Comparison of ENCODE assay signal across 13 cellular contexts in the genomic region with DNA sequence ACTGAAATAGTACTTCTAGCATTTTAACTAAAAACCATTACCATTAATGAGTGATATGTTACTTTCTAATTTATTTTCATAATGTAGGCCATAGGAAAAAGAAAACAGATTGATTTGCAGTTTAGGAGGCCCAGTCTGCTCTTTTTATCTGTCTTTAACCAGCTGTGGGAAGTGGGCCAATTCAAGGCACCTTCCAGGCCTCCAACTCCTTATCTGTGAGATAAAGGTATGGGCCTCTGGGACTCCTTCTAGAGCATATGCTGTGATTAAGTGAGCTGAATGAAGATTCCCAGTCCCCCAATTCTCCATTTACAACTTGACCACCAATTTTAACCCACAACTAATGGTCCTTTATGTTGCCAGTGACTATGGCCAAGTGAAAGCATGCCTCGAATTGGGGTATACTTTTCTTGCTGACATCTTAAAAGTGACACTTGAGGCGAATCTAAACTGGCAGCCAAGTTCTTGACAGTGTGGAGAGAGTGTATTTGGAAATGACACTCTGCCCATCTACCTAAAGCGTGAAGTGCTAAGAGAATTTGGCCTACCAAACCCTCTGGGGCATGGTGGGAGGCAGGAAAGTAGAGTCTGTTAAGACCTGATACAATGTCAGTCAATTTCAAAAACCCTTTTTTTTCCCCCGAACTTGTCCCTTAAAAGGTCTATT.
DNase-seq lines count a peak whose midpoint lies in the region; ATAC-seq and TF ChIP-seq lines count a peak whose summit lies in the region.
"Had no signal": no experiment of that assay in that cellular context is flagged by ENCODE, and none has a peak within 500 bp of the region (broad histone marks: within the 10 kb centered on the region; RNA-seq: fewer than 3 reads in every experiment).

No MANE protein-coding gene starts in this region.

- H3K27me3 Mint-ChIP-seq in activated T-cell treated with anti-CD3 and anti-CD28 coated beads, Interleukin-2, amount 50 U/mL, for 24 hours = no peaks in the 10 kb centered on the region
- H3K27me3 Mint-ChIP-seq in stimulated activated naive CD8-positive, alpha-beta T cell treated with anti-CD3 and anti-CD28 coated beads, Interleukin-15, amount 100 ng/mL, for 72 hours = no peaks in the 10 kb centered on the region

- H3K36me3 Mint-ChIP-seq in activated T-cell treated with anti-CD3 and anti-CD28 coated beads, Interleukin-2, amount 50 U/mL, for 24 hours (ENCODE audit: low read depth) = peaks cover 31% of the 10 kb centered on the region

- no peaks in the 10 kb centered on the region for H3K9me3 Mint-ChIP-seq in activated T-cell treated with anti-CD3 and anti-CD28 coated beads, Interleukin-2, amount 50 U/mL, for 24 hours
- H3K9me3 Mint-ChIP-seq in stimulated activated naive CD8-positive, alpha-beta T cell treated with anti-CD3 and anti-CD28 coated beads, Interleukin-15, amount 100 ng/mL, for 72 hours = no peaks in the 10 kb centered on the region
- H3K9me3 Mint-ChIP-seq: activated naive CD4-positive, alpha-beta T cell treated with anti-CD3 and anti-CD28 coated beads for 36 hours; nephron progenitor cell had no signal

- in situ Hi-C loops in brain microvascular endothelial cell (cut with HindIII; ENCODE audit: low pct_ligation_motif_present, low sequenced_read_pairs) = no loop called here

- no peak overlapping the region for H3K4me3 ChIP-seq in body of pancreas
- no peak overlapping the region for H3K4me3 ChIP-seq in brain microvascular endothelial cell (ENCODE audit: low read depth, low read length)

- no peaks in the 10 kb centered on the region for H3K9me3 ChIP-seq in body of pancreas

- peaks cover 42% of the 10 kb centered on the region for H3K4me1 ChIP-seq in body of pancreas

- ATAC-seq in HG03354 (IDR thresholded peaks at IDR 0.05; ENCODE audit: poor library complexity, severe bottlenecking, unreplicated experiment) = peak; percentile 31
- ATAC-seq in body of pancreas = no peak
- ATAC-seq in stimulated activated naive CD8-positive, alpha-beta T cell treated with anti-CD3 and anti-CD28 coated beads, Interleukin-15, amount 100 ng/mL, for 72 hours = peak; percentile 8
- ATAC-seq in GM19035 (IDR thresholded peaks at IDR 0.05; ENCODE audit: unreplicated experiment) = no peak
- no peak for ATAC-seq in HG02623 (IDR thresholded peaks at IDR 0.05; ENCODE audit: unreplicated experiment)

- intact Hi-C loops in body of pancreas (cut with DNase I) = no loop called here

- H3K27me3 ChIP-seq in body of pancreas = no peaks in the 10 kb centered on the region
- no peaks in the 10 kb centered on the region for H3K27me3 ChIP-seq in brain microvascular endothelial cell (replicated peaks)

- H3K4me1 Mint-ChIP-seq in activated T-cell treated with anti-CD3 and anti-CD28 coated beads, Interleukin-2, amount 50 U/mL, for 24 hours (ENCODE audit: low read depth) = peaks cover 52% of the 10 kb centered on the region
- H3K4me1 Mint-ChIP-seq in stimulated activated naive CD8-positive, alpha-beta T cell treated with anti-CD3 and anti-CD28 coated beads, Interleukin-15, amount 100 ng/mL, for 72 hours = peaks cover 33% of the 10 kb centered on the region

- TF ChIP-seq POLR2A in body of pancreas (IDR thresholded peaks at IDR 0.05) = no peak

- H3K36me3 ChIP-seq in body of pancreas (replicated peaks in 1 of 2; ENCODE audit: insufficient read depth in 1 of 2, low read depth in 2 of 2) (no peaks in the 10 kb centered on the region), brain microvascular endothelial cell (replicated peaks) (peaks cover 4% of the 10 kb centered on the region)

- TF ChIP-seq CTCF in body of pancreas (IDR thresholded peaks at IDR 0.05) = no peak
- TF ChIP-seq CTCF in brain microvascular endothelial cell (IDR thresholded peaks at IDR 0.05; ENCODE audit: low read depth, low read length, missing control alignments) = no peak

- H3K4me3 Mint-ChIP-seq in activated T-cell treated with anti-CD3 and anti-CD28 coated beads, Interleukin-2, amount 50 U/mL, for 24 hours = no peak overlapping the region
- H3K4me3 Mint-ChIP-seq in stimulated activated naive CD8-positive, alpha-beta T cell treated with anti-CD3 and anti-CD28 coated beads, Interleukin-15, amount 100 ng/mL, for 72 hours = no peak overlapping the region
- H3K4me3 Mint-ChIP-seq: activated naive CD4-positive, alpha-beta T cell treated with anti-CD3 and anti-CD28 coated beads for 36 hours; nephron progenitor cell had no signal

- peak overlapping the region; percentile 81 for H3K27ac Mint-ChIP-seq in activated T-cell treated with anti-CD3 and anti-CD28 coated beads, Interleukin-2, amount 50 U/mL, for 24 hours
- no peak overlapping the region for H3K27ac Mint-ChIP-seq in stimulated activated naive CD8-positive, alpha-beta T cell treated with anti-CD3 and anti-CD28 coated beads, Interleukin-15, amount 100 ng/mL, for 72 hours
- H3K27ac Mint-ChIP-seq: nephron progenitor cell had no signal

- peak overlapping the region in 1 of 4 donors; percentile 3 for H3K27ac ChIP-seq in body of pancreas
- H3K27ac ChIP-seq in brain microvascular endothelial cell = no peak overlapping the region

- 72 to 80% methylated on average over 4 of the region's 4 CpGs for WGBS in body of pancreas, 2 donors

- DNase-seq in activated T-cell treated with anti-CD3 and anti-CD28 coated beads, Interleukin-2, amount 50 U/mL, for 24 hours = no peak
- no peak for DNase-seq in activated T-cell treated with anti-CD3 and anti-CD28 coated beads, Interleukin-2, amount 50 U/mL, for 48 hours
- DNase-seq in body of pancreas (peak; percentile 28 to 67 (median 38)), brain microvascular endothelial cell (no peak)
- no peak for DNase-seq in stimulated activated naive CD8-positive, alpha-beta T cell treated with anti-CD3 and anti-CD28 coated beads, Interleukin-15, amount 100 ng/mL, for 72 hours
- DNase-seq: DMS79, NCI-H1092 treated with DMSO at 0.1 percent for 48 hours, nephron progenitor cell, SIG-M5 had no signal

Comparison
In these comparisons a context has a peak if more than half of its experiments do, and no peak if none do; other contexts are left out.
1. DNase-seq: peak in body of pancreas (4 of 4); none in activated T-cell treated with anti-CD3 and anti-CD28 coated beads, Interleukin-2, amount 50 U/mL, for 24 hours (single experiment), activated T-cell treated with anti-CD3 and anti-CD28 coated beads, Interleukin-2, amount 50 U/mL, for 48 hours (0 of 2), stimulated activated naive CD8-positive, alpha-beta T cell treated with anti-CD3 and anti-CD28 coated beads, Interleukin-15, amount 100 ng/mL, for 72 hours (0 of 2) and brain microvascular endothelial cell (single experiment).
2. ATAC-seq: peak in HG03354 (single experiment) and stimulated activated naive CD8-positive, alpha-beta T cell treated with anti-CD3 and anti-CD28 coated beads, Interleukin-15, amount 100 ng/mL, for 72 hours (single experiment); none in body of pancreas (single experiment), GM19035 (single experiment) and HG02623 (single experiment).